2 cellular contexts compared by ENCODE assay signal in the genomic region with DNA sequence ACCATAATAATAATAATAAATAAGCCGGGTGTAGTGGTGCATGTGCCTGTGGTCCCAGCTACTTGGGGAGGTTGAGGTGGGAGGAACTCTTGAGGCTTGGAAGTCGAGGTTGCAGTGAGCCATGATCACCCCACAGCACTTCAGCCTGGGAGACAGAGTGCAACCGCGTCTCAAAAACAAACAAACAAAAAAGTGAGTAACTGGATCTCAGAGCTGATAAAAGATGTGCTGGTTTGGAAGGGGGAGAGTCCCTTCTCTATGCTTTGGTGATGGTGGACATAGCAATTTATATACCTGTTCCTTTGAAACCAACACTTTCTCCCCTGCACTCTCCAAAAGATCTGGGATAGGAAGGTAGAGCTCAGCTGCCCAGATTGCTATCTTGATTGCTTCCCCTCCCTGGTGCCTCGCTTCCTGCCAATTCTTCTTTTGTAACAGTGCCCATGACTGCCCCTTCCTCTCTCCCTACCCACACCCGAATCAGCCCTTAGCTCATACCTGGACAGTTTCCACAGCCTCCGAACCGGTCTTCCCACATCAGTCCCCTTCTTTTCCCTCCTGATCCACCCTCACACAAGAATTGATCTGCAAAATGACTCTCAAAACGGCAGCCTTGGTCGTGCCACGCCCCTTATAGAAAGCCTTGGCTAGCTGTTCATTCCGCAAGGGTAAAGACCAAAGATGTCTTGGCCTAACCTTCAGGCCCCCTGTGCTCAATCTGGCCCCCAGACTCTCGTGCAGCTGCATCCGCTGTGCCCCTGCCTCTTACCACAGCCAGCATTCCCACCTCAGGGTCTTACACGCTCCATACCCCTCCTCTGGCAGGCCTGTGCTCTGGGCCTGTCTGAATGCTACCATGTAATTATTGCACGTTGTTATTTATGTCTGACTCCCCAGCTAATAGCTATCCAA.
TF ChIP-seq lines count a peak whose summit lies in the region.

No MANE protein-coding gene starts in this region.

TF ChIP-seq in SK-N-SH, 30 proteins besides CTCF, POLR2A, EP300 and RAD21:
- TF ChIP-seq, protein P1, sequence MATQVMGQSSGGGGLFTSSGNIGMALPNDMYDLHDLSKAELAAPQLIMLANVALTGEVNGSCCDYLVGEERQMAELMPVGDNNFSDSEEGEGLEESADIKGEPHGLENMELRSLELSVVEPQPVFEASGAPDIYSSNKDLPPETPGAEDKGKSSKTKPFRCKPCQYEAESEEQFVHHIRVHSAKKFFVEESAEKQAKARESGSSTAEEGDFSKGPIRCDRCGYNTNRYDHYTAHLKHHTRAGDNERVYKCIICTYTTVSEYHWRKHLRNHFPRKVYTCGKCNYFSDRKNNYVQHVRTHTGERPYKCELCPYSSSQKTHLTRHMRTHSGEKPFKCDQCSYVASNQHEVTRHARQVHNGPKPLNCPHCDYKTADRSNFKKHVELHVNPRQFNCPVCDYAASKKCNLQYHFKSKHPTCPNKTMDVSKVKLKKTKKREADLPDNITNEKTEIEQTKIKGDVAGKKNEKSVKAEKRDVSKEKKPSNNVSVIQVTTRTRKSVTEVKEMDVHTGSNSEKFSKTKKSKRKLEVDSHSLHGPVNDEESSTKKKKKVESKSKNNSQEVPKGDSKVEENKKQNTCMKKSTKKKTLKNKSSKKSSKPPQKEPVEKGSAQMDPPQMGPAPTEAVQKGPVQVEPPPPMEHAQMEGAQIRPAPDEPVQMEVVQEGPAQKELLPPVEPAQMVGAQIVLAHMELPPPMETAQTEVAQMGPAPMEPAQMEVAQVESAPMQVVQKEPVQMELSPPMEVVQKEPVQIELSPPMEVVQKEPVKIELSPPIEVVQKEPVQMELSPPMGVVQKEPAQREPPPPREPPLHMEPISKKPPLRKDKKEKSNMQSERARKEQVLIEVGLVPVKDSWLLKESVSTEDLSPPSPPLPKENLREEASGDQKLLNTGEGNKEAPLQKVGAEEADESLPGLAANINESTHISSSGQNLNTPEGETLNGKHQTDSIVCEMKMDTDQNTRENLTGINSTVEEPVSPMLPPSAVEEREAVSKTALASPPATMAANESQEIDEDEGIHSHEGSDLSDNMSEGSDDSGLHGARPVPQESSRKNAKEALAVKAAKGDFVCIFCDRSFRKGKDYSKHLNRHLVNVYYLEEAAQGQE (IDR thresholded peaks at IDR 0.05; ENCODE audit: low read depth, low read length): no peak
- TF ChIP-seq, protein P2, sequence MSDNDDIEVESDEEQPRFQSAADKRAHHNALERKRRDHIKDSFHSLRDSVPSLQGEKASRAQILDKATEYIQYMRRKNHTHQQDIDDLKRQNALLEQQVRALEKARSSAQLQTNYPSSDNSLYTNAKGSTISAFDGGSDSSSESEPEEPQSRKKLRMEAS (IDR thresholded peaks at IDR 0.05; ENCODE audit: low read depth): no peak
- TF ChIP-seq CHD2 (IDR thresholded peaks at IDR 0.05; ENCODE audit: low read length, partially characterized antibody) (no peak), EZH2phosphoT487 (IDR thresholded peaks at IDR 0.05; ENCODE audit: borderline replicate concordance, low read depth) (no peak), ZBTB33 (IDR thresholded peaks at IDR 0.05; ENCODE audit: borderline replicate concordance, low read depth) (no peak), MEF2A (IDR thresholded peaks at IDR 0.05; ENCODE audit: borderline replicate concordance, low read depth) (no peak), NFIC (IDR thresholded peaks at IDR 0.05; ENCODE audit: borderline replicate concordance) (no peak), GABPA (IDR thresholded peaks at IDR 0.05; ENCODE audit: low read depth) (no peak), ELF1 (IDR thresholded peaks at IDR 0.05) (no peak), TEAD4 (IDR thresholded peaks at IDR 0.05; ENCODE audit: borderline replicate concordance, insufficient read depth) (no peak), FOSL2 (IDR thresholded peaks at IDR 0.05; ENCODE audit: borderline replicate concordance, low read depth) (no peak), TAF1 (IDR thresholded peaks at IDR 0.05; ENCODE audit: borderline replicate concordance, low read depth, low read length) (no peak), POLR2AphosphoS5 (IDR thresholded peaks at IDR 0.05; ENCODE audit: low read depth, low read length) (no peak), YY1 (IDR thresholded peaks at IDR 0.05; ENCODE audit: low read depth) (no peak), SIN3A (IDR thresholded peaks at IDR 0.05; ENCODE audit: borderline replicate concordance, low read depth, low read length) (no peak), RCOR1 (IDR thresholded peaks at IDR 0.05; ENCODE audit: low read length) (no peak)
- TF ChIP-seq, protein P3, sequence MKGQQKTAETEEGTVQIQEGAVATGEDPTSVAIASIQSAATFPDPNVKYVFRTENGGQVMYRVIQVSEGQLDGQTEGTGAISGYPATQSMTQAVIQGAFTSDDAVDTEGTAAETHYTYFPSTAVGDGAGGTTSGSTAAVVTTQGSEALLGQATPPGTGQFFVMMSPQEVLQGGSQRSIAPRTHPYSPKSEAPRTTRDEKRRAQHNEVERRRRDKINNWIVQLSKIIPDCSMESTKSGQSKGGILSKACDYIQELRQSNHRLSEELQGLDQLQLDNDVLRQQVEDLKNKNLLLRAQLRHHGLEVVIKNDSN (IDR thresholded peaks at IDR 0.05; ENCODE audit: borderline replicate concordance, low read depth): no peak
- TF ChIP-seq, protein P4, sequence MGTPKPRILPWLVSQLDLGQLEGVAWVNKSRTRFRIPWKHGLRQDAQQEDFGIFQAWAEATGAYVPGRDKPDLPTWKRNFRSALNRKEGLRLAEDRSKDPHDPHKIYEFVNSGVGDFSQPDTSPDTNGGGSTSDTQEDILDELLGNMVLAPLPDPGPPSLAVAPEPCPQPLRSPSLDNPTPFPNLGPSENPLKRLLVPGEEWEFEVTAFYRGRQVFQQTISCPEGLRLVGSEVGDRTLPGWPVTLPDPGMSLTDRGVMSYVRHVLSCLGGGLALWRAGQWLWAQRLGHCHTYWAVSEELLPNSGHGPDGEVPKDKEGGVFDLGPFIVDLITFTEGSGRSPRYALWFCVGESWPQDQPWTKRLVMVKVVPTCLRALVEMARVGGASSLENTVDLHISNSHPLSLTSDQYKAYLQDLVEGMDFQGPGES (IDR thresholded peaks at IDR 0.05; ENCODE audit: low read depth, low read length): no peak

TF ChIP-seq in SK-N-SH treated with all-trans-retinoic acid at 6 μM for 48 hours, 23 proteins besides CTCF, POLR2A, EP300 and RAD21:
- TF ChIP-seq, protein P5, sequence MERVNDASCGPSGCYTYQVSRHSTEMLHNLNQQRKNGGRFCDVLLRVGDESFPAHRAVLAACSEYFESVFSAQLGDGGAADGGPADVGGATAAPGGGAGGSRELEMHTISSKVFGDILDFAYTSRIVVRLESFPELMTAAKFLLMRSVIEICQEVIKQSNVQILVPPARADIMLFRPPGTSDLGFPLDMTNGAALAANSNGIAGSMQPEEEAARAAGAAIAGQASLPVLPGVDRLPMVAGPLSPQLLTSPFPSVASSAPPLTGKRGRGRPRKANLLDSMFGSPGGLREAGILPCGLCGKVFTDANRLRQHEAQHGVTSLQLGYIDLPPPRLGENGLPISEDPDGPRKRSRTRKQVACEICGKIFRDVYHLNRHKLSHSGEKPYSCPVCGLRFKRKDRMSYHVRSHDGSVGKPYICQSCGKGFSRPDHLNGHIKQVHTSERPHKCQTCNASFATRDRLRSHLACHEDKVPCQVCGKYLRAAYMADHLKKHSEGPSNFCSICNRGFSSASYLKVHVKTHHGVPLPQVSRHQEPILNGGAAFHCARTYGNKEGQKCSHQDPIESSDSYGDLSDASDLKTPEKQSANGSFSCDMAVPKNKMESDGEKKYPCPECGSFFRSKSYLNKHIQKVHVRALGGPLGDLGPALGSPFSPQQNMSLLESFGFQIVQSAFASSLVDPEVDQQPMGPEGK (CRISPR knock-in tag; IDR thresholded peaks at IDR 0.05; ENCODE audit: borderline replicate concordance): no peak
- TF ChIP-seq TSHZ2 (CRISPR knock-in tag; IDR thresholded peaks at IDR 0.05) (no peak), TOX (CRISPR knock-in tag; IDR thresholded peaks at IDR 0.05; ENCODE audit: borderline replicate concordance) (no peak), ZNF565 (CRISPR knock-in tag; conservative IDR thresholded peaks at IDR 0.05; ENCODE audit: low read depth) (no peak), ISL1 (CRISPR knock-in tag; IDR thresholded peaks at IDR 0.05) (no peak), ZNF8 (CRISPR knock-in tag; IDR thresholded peaks at IDR 0.05) (no peak)
TF ChIP-seq in SK-N-SH treated with all-trans-retinoic acid at 6 μM for 48 hours: peak in this region for 0.
